ENCODE assay signal across 13 cellular contexts in genomic region chr22:43376765-43377485, GRCh38. TPM values are rescaled to one million over a fixed set of nuclear protein-coding genes. Genes with fewer than 3 reads are reported as not detected.
DNase-seq lines count a peak whose midpoint lies in the region; ATAC-seq and TF ChIP-seq lines count a peak whose summit lies in the region.
"Had no signal": no experiment of that assay in that cellular context is flagged by ENCODE, and none has a peak within 500 bp of the region (broad histone marks: within the 10 kb centered on the region; RNA-seq: fewer than 3 reads in every experiment).

No MANE protein-coding gene starts in this region.

- no peak overlapping the region for H3K27ac ChIP-seq in hepatocyte
- H3K27ac ChIP-seq: foreskin keratinocyte, neutrophil had no signal

- H3K4me3 ChIP-seq in GM06990 (replicated peaks; ENCODE audit: low read depth, low read length) (no peak overlapping the region), hepatocyte (no peak overlapping the region)

- H3K27me3 ChIP-seq in GM06990 (replicated peaks; ENCODE audit: control insufficient read depth, insufficient read depth, low read length): no peaks in the 10 kb centered on the region; the same call in 1 of the 2 replicates
- no peaks in the 10 kb centered on the region for H3K27me3 ChIP-seq in hepatocyte

- peaks cover 0 to 7% (median 6%) of the 10 kb centered on the region in 3 donors for H3K36me3 Mint-ChIP-seq in naive thymus-derived CD8-positive, alpha-beta T cell

- H3K9me3 Mint-ChIP-seq in naive thymus-derived CD8-positive, alpha-beta T cell: peaks cover 0 to 19% (median 10%) of the 10 kb centered on the region in 9 donors

- no peaks in the 10 kb centered on the region for H3K9me3 ChIP-seq in hepatocyte (ENCODE audit: low read depth)
- H3K9me3 ChIP-seq: neutrophil had no signal

- H3K27me3 Mint-ChIP-seq in naive thymus-derived CD8-positive, alpha-beta T cell: peaks cover 24 to 69% (median 42%) of the 10 kb centered on the region in 5 donors

- no peaks in the 10 kb centered on the region for H3K36me3 ChIP-seq in GM06990 (ENCODE audit: control insufficient read depth, insufficient read depth, low read length)
- H3K36me3 ChIP-seq in hepatocyte (replicated peaks; ENCODE audit: insufficient read depth, low read depth): no peaks in the 10 kb centered on the region
- H3K36me3 ChIP-seq: neutrophil had no signal

- no peak overlapping the region for H2AFZ ChIP-seq in hepatocyte

- peak overlapping the region in 2 of 10 donors; percentile 3 to 6 for H3K27ac Mint-ChIP-seq in naive thymus-derived CD8-positive, alpha-beta T cell

- POLR2A ChIA-PET in naive thymus-derived CD8-positive, alpha-beta T cell (lab: Charles Lee): no interaction called here

- no peaks in the 10 kb centered on the region for H3K79me2 ChIP-seq in hepatocyte

- peaks cover 10% of the 10 kb centered on the region for H3K4me1 ChIP-seq in hepatocyte (ENCODE audit: insufficient read depth)
- H3K4me1 ChIP-seq: foreskin keratinocyte had no signal

- no peaks in the 10 kb centered on the region for H4K20me1 ChIP-seq in hepatocyte (ENCODE audit: insufficient read depth, poor library complexity, severe bottlenecking)

- WGBS in hepatocyte (ENCODE audit: low lambda C conversion rate, missing lambda C conversion rate): 73% methylated on average over 15 of the region's 15 CpGs

- peak; percentile 37 for DNase-seq in GM06990 (ENCODE audit: extremely low read depth, insufficient read length)
- DNase-seq in activated T-cell treated with anti-CD3 and anti-CD28 coated beads for 48 hours (ENCODE audit: low read depth): peak; percentile 18
- DNase-seq in naive thymus-derived CD8-positive, alpha-beta T cell: peak in 5 of 10 donors; percentile 8 to 37 (median 14)
- no peak for DNase-seq in hepatocyte (ENCODE audit: low spot score)
- no peak for DNase-seq in C1 segment of cervical spinal cord (lab: John Stamatoyannopoulos, UW)
- no peak for DNase-seq in SW480 (ENCODE audit: low spot score)
- DNase-seq in cortex of kidney (lab: John Stamatoyannopoulos, UW): no peak
- DNase-seq: foreskin keratinocyte, H7 had no signal

- H3K4me2 ChIP-seq in hepatocyte: no peak overlapping the region

- no peaks in the 10 kb centered on the region for H3K9me2 ChIP-seq in hepatocyte (replicated peaks; ENCODE audit: insufficient read depth)

- ATAC-seq in GM21423 (IDR thresholded peaks at IDR 0.05; ENCODE audit: unreplicated experiment): peak; percentile 63
- ATAC-seq in naive thymus-derived CD8-positive, alpha-beta T cell: peak; percentile 67 to 72
- ATAC-seq: foreskin keratinocyte, Panc1 had no signal

- peaks cover 4 to 31% (median 22%) of the 10 kb centered on the region in 4 donors for H3K4me1 Mint-ChIP-seq in naive thymus-derived CD8-positive, alpha-beta T cell

- peak overlapping the region in 2 of 10 donors; percentile 7 to 36 for H3K4me3 Mint-ChIP-seq in naive thymus-derived CD8-positive, alpha-beta T cell

- TF ChIP-seq CTCF in GM06990 (IDR thresholded peaks at IDR 0.05; ENCODE audit: insufficient read depth, low read length, poor library complexity, severe bottlenecking) (no peak), hepatocyte (IDR thresholded peaks at IDR 0.05; ENCODE audit: poor library complexity) (no peak)

RNA-seq across cellular contexts. Expression of gene SCUBE1, which starts 33.8 kb away (rescaled TPM):
- total RNA-seq in naive thymus-derived CD8-positive, alpha-beta T cell: not detected
- not detected for polyA plus RNA-seq in naive thymus-derived CD8-positive, alpha-beta T cell
- total RNA-seq in hepatocyte: 0.96 and 2.1 TPM in 2 replicates
- 2.2 and 3.0 TPM in 2 replicates for polyA plus RNA-seq in hepatocyte
- total RNA-seq: foreskin keratinocyte, IMR-90 had no signal
- polyA plus RNA-seq: foreskin keratinocyte, IMR-90 had no signal

RNA-seq across cellular contexts. Expression of gene MPPED1, which starts 34.9 kb away (rescaled TPM):
- not detected for total RNA-seq in naive thymus-derived CD8-positive, alpha-beta T cell
- polyA plus RNA-seq in naive thymus-derived CD8-positive, alpha-beta T cell: under 1 TPM in 1 of 3 donors, not detected in 2; 0.03 TPM
- 0.97 and 5.3 TPM in 2 replicates for total RNA-seq in hepatocyte
- 0.19 and 0.30 TPM in 2 replicates for polyA plus RNA-seq in hepatocyte
- total RNA-seq: foreskin keratinocyte, IMR-90 had no signal
- polyA plus RNA-seq: foreskin keratinocyte, IMR-90 had no signal

Comparison
In these comparisons a context has a peak if more than half of its experiments do, and no peak if none do; other contexts are left out.
1. DNase-seq: peak in GM06990 (single experiment) and activated T-cell treated with anti-CD3 and anti-CD28 coated beads for 48 hours (single experiment); none in hepatocyte (single experiment), C1 segment of cervical spinal cord (0 of 14), SW480 (single experiment) and cortex of kidney (single experiment).